Comparison of ENCODE assay signal across 20 cellular contexts in the genomic region with DNA sequence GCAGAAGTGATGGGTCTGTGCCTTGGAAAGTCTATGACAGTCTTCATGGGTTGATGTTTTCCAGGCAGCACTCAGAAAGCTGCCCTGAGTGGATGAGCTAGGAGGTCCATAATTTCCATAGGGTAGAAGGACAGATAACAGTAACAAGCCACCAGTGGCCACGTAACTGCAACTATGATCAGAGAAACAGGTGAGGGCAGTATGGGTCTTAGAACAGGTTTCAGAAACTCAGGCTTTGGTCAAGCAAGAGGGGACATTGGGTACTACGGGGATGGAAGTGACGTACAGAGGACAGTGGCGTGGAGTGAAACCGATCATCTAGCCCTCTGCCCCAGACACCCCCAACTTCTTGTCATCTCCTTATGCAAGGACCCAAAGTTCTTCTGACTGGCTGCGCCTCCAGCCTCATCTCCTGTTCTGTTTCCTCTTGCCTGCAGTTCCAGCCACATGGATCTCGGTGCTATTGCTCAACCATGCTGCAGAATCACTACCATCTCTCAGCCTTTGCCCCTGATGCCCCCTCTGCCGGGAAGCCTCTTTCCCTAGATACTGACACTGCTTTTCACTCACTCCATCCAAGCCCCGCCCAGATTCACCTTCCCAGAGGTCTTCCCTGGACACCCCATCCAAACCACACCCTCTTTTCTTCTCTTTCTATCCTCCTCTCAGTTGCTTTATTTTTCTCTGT.
DNase-seq lines count a peak whose midpoint lies in the region; ATAC-seq and TF ChIP-seq lines count a peak whose summit lies in the region.
"Had no signal": no experiment of that assay in that cellular context is flagged by ENCODE, and none has a peak within 500 bp of the region (broad histone marks: within the 10 kb centered on the region; RNA-seq: fewer than 3 reads in every experiment).

No MANE protein-coding gene starts in this region.

- RAD21 ChIA-PET in HCT116 (lab: Charles Lee; ENCODE audit: low non-redundant PET in 1 of 2, low total read pairs in 2 of 2, uncharacterized antibody in 2 of 2, unreplicated experiment in 2 of 2) = no interaction called here

- H3K27ac ChIP-seq in HCT116 (ENCODE audit: low read depth, low read length) (no peak overlapping the region), WERI-Rb-1 (no peak overlapping the region), tibial artery (no peak overlapping the region)
- H3K27ac ChIP-seq: breast epithelium, gastrocnemius medialis, lower lobe of right lung, pancreas, vagina had no signal

- BruUV-seq in HCT116 (replicated peaks; lab: Mats Ljungman, UMichigan) = no TSS peak

- no peaks in the 10 kb centered on the region for H4K20me1 ChIP-seq in HCT116 (ENCODE audit: insufficient read depth)

- POLR2A ChIA-PET in HCT116 (lab: Charles Lee) = no interaction called here

- intact Hi-C loops in HCT116 (cut with micrococcal nuclease) = no loop called here
- intact Hi-C loops in tibial artery (cut with DNase I; ENCODE audit: low total_unique reads) = loop anchor here (10.0 kb wide), 1 partner anchor 142 kb away; no protein-coding TSS in a partner anchor

- H3K9me3 ChIP-seq in HCT116 (ENCODE audit: control insufficient read depth in 1 of 2, insufficient read depth in 1 of 2, low read depth in 1 of 2, low read length in 2 of 2) (no peaks in the 10 kb centered on the region), WERI-Rb-1 (ENCODE audit: severe bottlenecking) (no peaks in the 10 kb centered on the region), tibial artery (no peaks in the 10 kb centered on the region)
- H3K9me3 ChIP-seq: breast epithelium, Caco-2, gastrocnemius medialis, lower lobe of right lung, pancreas, vagina had no signal

- ATAC-seq in HCT116 = peak; percentile 27; the same call in 1 of the 2 replicates
- ATAC-seq: pancreas had no signal

- TF ChIP-seq POLR2A in HCT116 (IDR thresholded peaks at IDR 0.05; ENCODE audit: borderline replicate concordance, extremely low read depth, insufficient read depth, insufficient read length) = no peak

- TF ChIP-seq CTCF in HCT116 (IDR thresholded peaks at IDR 0.05 in 2 of 3, conservative IDR thresholded peaks at IDR 0.05 in 1 of 3; ENCODE audit: borderline replicate concordance in 1 of 3, insufficient read depth in 1 of 3, low read depth in 2 of 3, low read length in 2 of 3) (peak in 1 of 3 experiments; percentile 36; a peak in 2 of 6 replicates), WERI-Rb-1 (IDR thresholded peaks at IDR 0.05; ENCODE audit: low read depth, low read length) (peak; percentile 68), tibial artery (IDR thresholded peaks at IDR 0.05) (peak; percentile 33 to 50)

- H2AFZ ChIP-seq in HCT116 (ENCODE audit: low read depth, low read length, poor library complexity, severe bottlenecking) = no peak overlapping the region

- H3K9me2 ChIP-seq in HCT116 (ENCODE audit: insufficient read depth) = no peaks in the 10 kb centered on the region

- H3K4me3 ChIP-seq in HCT116 (replicated peaks in 1 of 2; ENCODE audit: low read depth in 1 of 2, low read length in 2 of 2) (no peak overlapping the region), WERI-Rb-1 (ENCODE audit: low read depth, low read length) (no peak overlapping the region), tibial artery (no peak overlapping the region)
- H3K4me3 ChIP-seq: breast epithelium, gastrocnemius medialis, lower lobe of right lung, pancreas, vagina had no signal

- H3K4me1 ChIP-seq in HCT116 (ENCODE audit: control insufficient read depth in 1 of 2, insufficient read depth in 2 of 2, low read length in 2 of 2) = peaks cover 7 to 39% of the 10 kb centered on the region in 2 experiments; a peak in 3 of 4 replicates
- H3K4me1 ChIP-seq in tibial artery = no peaks in the 10 kb centered on the region
- H3K4me1 ChIP-seq: breast epithelium, Caco-2, gastrocnemius medialis, lower lobe of right lung, pancreas, vagina had no signal

- DNase-seq in HCT116 (ENCODE audit: low read depth, low spot score) (peak; percentile 7), WERI-Rb-1 (peak; percentile 52), left kidney (ENCODE audit: low read depth, low spot score) (peak; percentile 10), tibial artery (no peak), D341Med (ENCODE audit: low spot score) (no peak), activated gamma-delta T cell treated with Interleukin-2 at 50 U/mL for 16 hours (no peak), DMS 273 treated with DMSO at 0.1 percent for 48 hours (lab: John Stamatoyannopoulos, UW) (no peak)
- DNase-seq: AML-193; dermis blood vessel endothelial cell; gastrocnemius medialis; GDM1; lower lobe of right lung; NCI-H1436; NCI-H446; pancreas; Right ventricle myocardium superior; stimulated activated CD4-positive, alpha-beta T cell treated with anti-CD3 and anti-CD28 coated beads, Interleukin-2, amount 100 ng/mL, for 48 hours had no signal

- no peak overlapping the region for H3K4me2 ChIP-seq in HCT116 (ENCODE audit: low read length)

- CTCF ChIA-PET in HCT116 (lab: Charles Lee) = interaction anchor here (1.8 kb wide), 1 partner anchor 145 kb away, joined by 4 read pairs; no protein-coding TSS in a partner anchor

- H3K27me3 ChIP-seq in HCT116 (ENCODE audit: insufficient read depth, low read length) (no peaks in the 10 kb centered on the region), WERI-Rb-1 (ENCODE audit: insufficient read depth, low read depth, severe bottlenecking) (no peaks in the 10 kb centered on the region), tibial artery (no peaks in the 10 kb centered on the region)
- H3K27me3 ChIP-seq: breast epithelium, gastrocnemius medialis, pancreas, vagina had no signal

- H3K36me3 ChIP-seq in HCT116 (ENCODE audit: control insufficient read depth in 1 of 2, insufficient read depth in 2 of 2, low read length in 2 of 2) (no peaks in the 10 kb centered on the region), WERI-Rb-1 (no peaks in the 10 kb centered on the region), tibial artery (no peaks in the 10 kb centered on the region)
- H3K36me3 ChIP-seq: breast epithelium, gastrocnemius medialis, lower lobe of right lung, pancreas, vagina had no signal

- no peak overlapping the region for H3K9ac ChIP-seq in HCT116 (ENCODE audit: low read length)

- no peaks in the 10 kb centered on the region for H3K79me2 ChIP-seq in HCT116 (ENCODE audit: insufficient read depth, low read length)

- peak; percentile 60 for TF ChIP-seq RAD21 in HCT116 (IDR thresholded peaks at IDR 0.05; ENCODE audit: low read depth)

TF ChIP-seq in HCT116, 20 proteins besides CTCF, POLR2A, EP300 and RAD21 (continues in another document):
- TF ChIP-seq EGR1 (IDR thresholded peaks at IDR 0.05; ENCODE audit: low read depth) = no peak
- no peak for TF ChIP-seq POLR2AphosphoS5 (IDR thresholded peaks at IDR 0.05; ENCODE audit: low read depth, low read length)
- TF ChIP-seq TCF7L2 (IDR thresholded peaks at IDR 0.05; ENCODE audit: borderline replicate concordance, extremely low read depth, insufficient read depth, insufficient read length) = no peak
- no peak for TF ChIP-seq SIN3A (IDR thresholded peaks at IDR 0.05; ENCODE audit: low read depth)
- no peak for TF ChIP-seq REST (IDR thresholded peaks at IDR 0.05; ENCODE audit: low read depth)
- no peak for TF ChIP-seq MAX (IDR thresholded peaks at IDR 0.05)
- no peak for TF ChIP-seq CEBPB (IDR thresholded peaks at IDR 0.05; ENCODE audit: low read depth)
- no peak for TF ChIP-seq ZNF274 (IDR thresholded peaks at IDR 0.05; ENCODE audit: low read depth, low read length)
- no peak for TF ChIP-seq ZFX (IDR thresholded peaks at IDR 0.05)
- TF ChIP-seq JUND (IDR thresholded peaks at IDR 0.05) = no peak
- no peak for TF ChIP-seq EZH2phosphoT487 (IDR thresholded peaks at IDR 0.05; ENCODE audit: borderline replicate concordance)
- TF ChIP-seq ELF1 (IDR thresholded peaks at IDR 0.05; ENCODE audit: borderline replicate concordance, low read depth) = no peak
- no peak for TF ChIP-seq ATF3 (IDR thresholded peaks at IDR 0.05)

Comparison
In these comparisons a context has a peak if more than half of its experiments do, and no peak if none do; other contexts are left out.
1. DNase-seq: peak in HCT116 (single experiment), WERI-Rb-1 (single experiment) and left kidney (single experiment); none in tibial artery (0 of 2), D341Med (single experiment), activated gamma-delta T cell treated with Interleukin-2 at 50 U/mL for 16 hours (single experiment) and DMS 273 treated with DMSO at 0.1 percent for 48 hours (single experiment).